In the genomic region with DNA sequence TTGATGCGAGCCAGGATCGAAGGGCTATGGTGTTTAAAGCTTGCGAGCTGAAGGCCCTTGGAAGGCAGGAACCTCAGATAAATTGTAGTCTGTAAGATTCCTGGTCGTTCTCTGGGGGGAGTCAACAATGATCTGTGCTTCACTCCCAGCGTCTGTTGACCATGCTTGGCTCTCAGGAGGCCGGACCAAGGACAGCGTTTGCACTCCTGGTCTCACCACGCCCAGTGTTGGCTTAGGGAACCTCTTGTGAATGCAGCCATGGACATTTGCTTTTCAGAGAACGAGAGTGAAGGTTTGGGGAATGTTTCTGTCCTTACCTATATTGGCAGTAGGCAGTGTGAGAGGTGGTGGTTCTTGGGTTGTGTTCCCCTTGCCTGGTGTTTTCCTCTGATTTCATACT, we compare ENCODE assay signal across 1 cellular context.
TF ChIP-seq lines count a peak whose summit lies in the region.

No MANE protein-coding gene starts in this region.

TF ChIP-seq in GM23338, 12 proteins besides CTCF, POLR2A, EP300 and RAD21 (continued from another document):
- TF ChIP-seq, protein P1, sequence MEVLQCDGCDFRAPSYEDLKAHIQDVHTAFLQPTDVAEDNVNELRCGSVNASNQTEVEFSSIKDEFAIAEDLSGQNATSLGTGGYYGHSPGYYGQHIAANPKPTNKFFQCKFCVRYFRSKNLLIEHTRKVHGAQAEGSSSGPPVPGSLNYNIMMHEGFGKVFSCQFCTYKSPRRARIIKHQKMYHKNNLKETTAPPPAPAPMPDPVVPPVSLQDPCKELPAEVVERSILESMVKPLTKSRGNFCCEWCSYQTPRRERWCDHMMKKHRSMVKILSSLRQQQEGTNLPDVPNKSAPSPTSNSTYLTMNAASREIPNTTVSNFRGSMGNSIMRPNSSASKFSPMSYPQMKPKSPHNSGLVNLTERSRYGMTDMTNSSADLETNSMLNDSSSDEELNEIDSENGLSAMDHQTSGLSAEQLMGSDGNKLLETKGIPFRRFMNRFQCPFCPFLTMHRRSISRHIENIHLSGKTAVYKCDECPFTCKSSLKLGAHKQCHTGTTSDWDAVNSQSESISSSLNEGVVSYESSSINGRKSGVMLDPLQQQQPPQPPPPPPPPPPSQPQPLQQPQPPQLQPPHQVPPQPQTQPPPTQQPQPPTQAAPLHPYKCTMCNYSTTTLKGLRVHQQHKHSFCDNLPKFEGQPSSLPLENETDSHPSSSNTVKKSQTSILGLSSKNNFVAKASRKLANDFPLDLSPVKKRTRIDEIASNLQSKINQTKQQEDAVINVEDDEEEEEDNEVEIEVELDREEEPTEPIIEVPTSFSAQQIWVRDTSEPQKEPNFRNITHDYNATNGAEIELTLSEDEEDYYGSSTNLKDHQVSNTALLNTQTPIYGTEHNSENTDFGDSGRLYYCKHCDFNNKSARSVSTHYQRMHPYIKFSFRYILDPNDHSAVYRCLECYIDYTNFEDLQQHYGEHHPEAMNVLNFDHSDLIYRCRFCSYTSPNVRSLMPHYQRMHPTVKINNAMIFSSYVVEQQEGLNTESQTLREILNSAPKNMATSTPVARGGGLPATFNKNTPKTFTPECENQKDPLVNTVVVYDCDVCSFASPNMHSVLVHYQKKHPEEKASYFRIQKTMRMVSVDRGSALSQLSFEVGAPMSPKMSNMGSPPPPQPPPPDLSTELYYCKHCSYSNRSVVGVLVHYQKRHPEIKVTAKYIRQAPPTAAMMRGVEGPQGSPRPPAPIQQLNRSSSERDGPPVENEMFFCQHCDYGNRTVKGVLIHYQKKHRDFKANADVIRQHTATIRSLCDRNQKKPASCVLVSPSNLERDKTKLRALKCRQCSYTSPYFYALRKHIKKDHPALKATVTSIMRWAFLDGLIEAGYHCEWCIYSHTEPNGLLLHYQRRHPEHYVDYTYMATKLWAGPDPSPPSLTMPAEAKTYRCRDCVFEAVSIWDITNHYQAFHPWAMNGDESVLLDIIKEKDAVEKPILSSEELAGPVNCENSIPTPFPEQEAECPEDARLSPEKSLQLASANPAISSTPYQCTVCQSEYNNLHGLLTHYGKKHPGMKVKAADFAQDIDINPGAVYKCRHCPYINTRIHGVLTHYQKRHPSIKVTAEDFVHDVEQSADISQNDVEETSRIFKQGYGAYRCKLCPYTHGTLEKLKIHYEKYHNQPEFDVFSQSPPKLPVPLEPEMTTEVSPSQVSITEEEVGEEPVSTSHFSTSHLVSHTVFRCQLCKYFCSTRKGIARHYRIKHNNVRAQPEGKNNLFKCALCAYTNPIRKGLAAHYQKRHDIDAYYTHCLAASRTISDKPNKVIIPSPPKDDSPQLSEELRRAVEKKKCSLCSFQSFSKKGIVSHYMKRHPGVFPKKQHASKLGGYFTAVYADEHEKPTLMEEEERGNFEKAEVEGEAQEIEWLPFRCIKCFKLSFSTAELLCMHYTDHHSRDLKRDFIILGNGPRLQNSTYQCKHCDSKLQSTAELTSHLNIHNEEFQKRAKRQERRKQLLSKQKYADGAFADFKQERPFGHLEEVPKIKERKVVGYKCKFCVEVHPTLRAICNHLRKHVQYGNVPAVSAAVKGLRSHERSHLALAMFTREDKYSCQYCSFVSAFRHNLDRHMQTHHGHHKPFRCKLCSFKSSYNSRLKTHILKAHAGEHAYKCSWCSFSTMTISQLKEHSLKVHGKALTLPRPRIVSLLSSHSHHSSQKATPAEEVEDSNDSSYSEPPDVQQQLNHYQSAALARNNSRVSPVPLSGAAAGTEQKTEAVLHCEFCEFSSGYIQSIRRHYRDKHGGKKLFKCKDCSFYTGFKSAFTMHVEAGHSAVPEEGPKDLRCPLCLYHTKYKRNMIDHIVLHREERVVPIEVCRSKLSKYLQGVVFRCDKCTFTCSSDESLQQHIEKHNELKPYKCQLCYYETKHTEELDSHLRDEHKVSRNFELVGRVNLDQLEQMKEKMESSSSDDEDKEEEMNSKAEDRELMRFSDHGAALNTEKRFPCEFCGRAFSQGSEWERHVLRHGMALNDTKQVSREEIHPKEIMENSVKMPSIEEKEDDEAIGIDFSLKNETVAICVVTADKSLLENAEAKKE (CRISPR knock-in tag; IDR thresholded peaks at IDR 0.05) = no peak
- no peak for TF ChIP-seq CREB1 (CRISPR knock-in tag; IDR thresholded peaks at IDR 0.05; ENCODE audit: low read depth)
- no peak for TF ChIP-seq ZNF114 (CRISPR knock-in tag; IDR thresholded peaks at IDR 0.05)
TF ChIP-seq in GM23338: peak in this region for 0.
